3 cellular contexts compared by ENCODE assay signal in the genomic region with DNA sequence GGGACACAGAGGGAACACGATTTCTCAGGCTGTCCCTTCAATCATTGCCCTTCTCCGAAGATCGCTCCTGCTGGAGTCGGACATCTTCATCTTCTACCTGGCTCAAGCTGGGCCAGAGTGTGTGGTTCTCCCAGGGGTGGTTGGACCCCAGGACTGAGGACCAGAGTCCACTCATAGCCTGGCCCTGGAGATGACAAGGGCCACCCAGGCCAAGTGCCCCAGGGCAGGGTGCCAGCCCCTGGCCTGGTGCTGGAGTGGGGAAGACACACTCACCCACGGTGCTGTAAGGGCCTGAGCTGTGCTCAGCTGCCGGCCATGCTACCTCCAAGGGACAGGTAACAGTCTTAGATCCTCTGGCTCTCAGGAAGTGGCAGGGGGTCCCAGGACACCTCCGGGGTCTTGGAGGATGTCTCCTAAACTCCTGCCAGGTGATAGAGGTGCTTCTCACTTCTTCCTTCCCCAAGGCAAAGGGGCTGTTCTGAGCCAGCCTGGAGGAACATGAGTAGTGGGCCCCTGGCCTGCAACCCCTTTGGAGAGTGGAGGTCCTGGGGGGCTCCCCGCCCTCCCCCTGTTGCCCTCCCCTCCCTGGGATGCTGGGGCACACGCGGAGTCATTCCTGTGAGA.
TF ChIP-seq lines count a peak whose summit lies in the region.

No MANE protein-coding gene starts in this region.

TF ChIP-seq in liver, 16 proteins besides CTCF, POLR2A, EP300 and RAD21:
- peak; percentile 64 to 69 for TF ChIP-seq HNF4A (conservative IDR thresholded peaks at IDR 0.05)
- no peak for TF ChIP-seq RXRA (IDR thresholded peaks at IDR 0.05)
- no peak for TF ChIP-seq YY1 (IDR thresholded peaks at IDR 0.05)

TF ChIP-seq in HepG2, 621 proteins besides CTCF, POLR2A, EP300 and RAD21:
- no peak for TF ChIP-seq ZNF746 (CRISPR knock-in tag; IDR thresholded peaks at IDR 0.05)
- TF ChIP-seq THYN1 (CRISPR knock-in tag; IDR thresholded peaks at IDR 0.05; ENCODE audit: borderline replicate concordance, low read depth), result no peak
- no peak for TF ChIP-seq ZMYM2 (CRISPR knock-in tag; IDR thresholded peaks at IDR 0.05)
- no peak for TF ChIP-seq LCORL (IDR thresholded peaks at IDR 0.05)
- no peak for TF ChIP-seq LCORL (CRISPR knock-in tag; IDR thresholded peaks at IDR 0.05)
- no peak for TF ChIP-seq MAX (IDR thresholded peaks at IDR 0.05)
- no peak for TF ChIP-seq ZNF282 (IDR thresholded peaks at IDR 0.05; ENCODE audit: partially characterized antibody)
- no peak for TF ChIP-seq ZFYVE20 (CRISPR knock-in tag; IDR thresholded peaks at IDR 0.05; ENCODE audit: borderline replicate concordance, low read depth)
- no peak for TF ChIP-seq MIER2 (CRISPR knock-in tag; IDR thresholded peaks at IDR 0.05)
- TF ChIP-seq ATM (IDR thresholded peaks at IDR 0.05; ENCODE audit: borderline replicate concordance), result no peak
- no peak for TF ChIP-seq YEATS2 (CRISPR knock-in tag; IDR thresholded peaks at IDR 0.05; ENCODE audit: borderline replicate concordance)

TF ChIP-seq in H1, 55 proteins besides CTCF, POLR2A, EP300 and RAD21:
- TF ChIP-seq SIRT6 (IDR thresholded peaks at IDR 0.05; ENCODE audit: low read length), result no peak
- no peak for TF ChIP-seq POLR2AphosphoS5 (IDR thresholded peaks at IDR 0.05; ENCODE audit: low read depth, low read length)
- no peak for TF ChIP-seq ASH2L (IDR thresholded peaks at IDR 0.05; ENCODE audit: low read length)
- no peak for TF ChIP-seq RBBP5 (IDR thresholded peaks at IDR 0.05; ENCODE audit: borderline replicate concordance, low read depth, low read length)
- TF ChIP-seq MAX (IDR thresholded peaks at IDR 0.05), result no peak
